Comparison of ENCODE assay signal across 19 cellular contexts in genomic region chr11:117255966-117256365, GRCh38.
"Had no signal": no experiment of that assay in that cellular context is flagged by ENCODE, and none has a peak within 500 bp of the region (broad histone marks: within the 10 kb centered on the region; RNA-seq: fewer than 3 reads in every experiment).

No MANE protein-coding gene starts in this region.

- H3K4me3 ChIP-seq: cardiac muscle cell, esophagus muscularis mucosa, gastrocnemius medialis, left ventricle myocardium inferior, psoas muscle, right atrium auricular region, thyroid gland, upper lobe of right lung had no signal

- DNase-seq: activated CD4-positive, alpha-beta T cell treated with anti-CD3 and anti-CD28 coated beads, Interleukin-2, amount 10 ng/mL, durations not matched to agents 7 days and 5 days; activated CD4-positive, CD25-positive, alpha-beta regulatory T cell treated with anti-CD3 and anti-CD28 coated beads, Interleukin-2, amount 50 U/mL, for 72 hours; activated naive CD4-positive, alpha-beta T cell treated with anti-CD3 and anti-CD28 coated beads for 36 hours; activated T-cell treated with anti-CD3 and anti-CD28 coated beads, Interleukin-2, amount 50 U/mL, for 24 hours; gastrocnemius medialis; hippocampal formation; left ventricle myocardium inferior; natural killer cell; psoas muscle; stimulated activated CD4-positive, alpha-beta T cell treated with anti-CD3 and anti-CD28 coated beads, Interleukin-4, amount 100 ng/mL, for 24 hours; substantia nigra; thyroid gland; upper lobe of right lung had no signal

- H3K27ac ChIP-seq: cardiac muscle cell, esophagus muscularis mucosa, gastrocnemius medialis, left ventricle myocardium inferior, psoas muscle, right atrium auricular region, thyroid gland, upper lobe of right lung, VCaP had no signal

- H3K4me3 Mint-ChIP-seq: activated CD4-positive, alpha-beta T cell treated with anti-CD3 and anti-CD28 coated beads, Interleukin-2, amount 10 ng/mL, durations not matched to agents 7 days and 5 days; activated naive CD4-positive, alpha-beta T cell treated with anti-CD3 and anti-CD28 coated beads for 36 hours; activated T-cell treated with anti-CD3 and anti-CD28 coated beads, Interleukin-2, amount 50 U/mL, for 24 hours; natural killer cell; stimulated activated naive CD8-positive, alpha-beta T cell treated with anti-CD3 and anti-CD28 coated beads, Interleukin-15, Interleukin-2, amounts not matched to agents 100 ng/mL and 50 ng/mL, for 24 hours; T-helper 2 cell treated with Interferon-gamma antibody and Interleukin-4, amounts not matched to agents 5 μg/mL and 100 μg/mL, for 36 hours had no signal

- ATAC-seq: gastrocnemius medialis, natural killer cell, psoas muscle, upper lobe of right lung had no signal

- H3K27me3 ChIP-seq: cardiac muscle cell, esophagus muscularis mucosa, gastrocnemius medialis, right atrium auricular region, thyroid gland, upper lobe of right lung had no signal

- H3K9me3 Mint-ChIP-seq: activated CD4-positive, alpha-beta T cell treated with anti-CD3 and anti-CD28 coated beads, Interleukin-2, amount 10 ng/mL, durations not matched to agents 7 days and 5 days; activated naive CD4-positive, alpha-beta T cell treated with anti-CD3 and anti-CD28 coated beads for 36 hours; activated T-cell treated with anti-CD3 and anti-CD28 coated beads, Interleukin-2, amount 50 U/mL, for 24 hours; natural killer cell; stimulated activated naive CD8-positive, alpha-beta T cell treated with anti-CD3 and anti-CD28 coated beads, Interleukin-15, Interleukin-2, amounts not matched to agents 100 ng/mL and 50 ng/mL, for 24 hours; T-helper 2 cell treated with Interferon-gamma antibody and Interleukin-4, amounts not matched to agents 5 μg/mL and 100 μg/mL, for 36 hours had no signal

- H3K27ac Mint-ChIP-seq: activated CD4-positive, alpha-beta T cell treated with anti-CD3 and anti-CD28 coated beads, Interleukin-2, amount 10 ng/mL, durations not matched to agents 7 days and 5 days; activated naive CD4-positive, alpha-beta T cell treated with anti-CD3 and anti-CD28 coated beads for 36 hours; activated T-cell treated with anti-CD3 and anti-CD28 coated beads, Interleukin-2, amount 50 U/mL, for 24 hours; natural killer cell; stimulated activated naive CD8-positive, alpha-beta T cell treated with anti-CD3 and anti-CD28 coated beads, Interleukin-15, Interleukin-2, amounts not matched to agents 100 ng/mL and 50 ng/mL, for 24 hours; T-helper 2 cell treated with Interferon-gamma antibody and Interleukin-4, amounts not matched to agents 5 μg/mL and 100 μg/mL, for 36 hours had no signal

- H3K4me1 Mint-ChIP-seq: natural killer cell had no signal

- H3K9me3 ChIP-seq: esophagus muscularis mucosa, gastrocnemius medialis, left ventricle myocardium inferior, psoas muscle, right atrium auricular region, thyroid gland, upper lobe of right lung had no signal

- H3K4me1 ChIP-seq: esophagus muscularis mucosa, gastrocnemius medialis, left ventricle myocardium inferior, psoas muscle, right atrium auricular region, upper lobe of right lung had no signal

- H3K36me3 Mint-ChIP-seq: natural killer cell had no signal

- H3K27me3 Mint-ChIP-seq: activated CD4-positive, alpha-beta T cell treated with anti-CD3 and anti-CD28 coated beads, Interleukin-2, amount 10 ng/mL, durations not matched to agents 7 days and 5 days; activated T-cell treated with anti-CD3 and anti-CD28 coated beads, Interleukin-2, amount 50 U/mL, for 24 hours; stimulated activated naive CD8-positive, alpha-beta T cell treated with anti-CD3 and anti-CD28 coated beads, Interleukin-15, Interleukin-2, amounts not matched to agents 100 ng/mL and 50 ng/mL, for 24 hours had no signal
